Comparison of ENCODE assay signal across 9 cellular contexts in the genomic region with DNA sequence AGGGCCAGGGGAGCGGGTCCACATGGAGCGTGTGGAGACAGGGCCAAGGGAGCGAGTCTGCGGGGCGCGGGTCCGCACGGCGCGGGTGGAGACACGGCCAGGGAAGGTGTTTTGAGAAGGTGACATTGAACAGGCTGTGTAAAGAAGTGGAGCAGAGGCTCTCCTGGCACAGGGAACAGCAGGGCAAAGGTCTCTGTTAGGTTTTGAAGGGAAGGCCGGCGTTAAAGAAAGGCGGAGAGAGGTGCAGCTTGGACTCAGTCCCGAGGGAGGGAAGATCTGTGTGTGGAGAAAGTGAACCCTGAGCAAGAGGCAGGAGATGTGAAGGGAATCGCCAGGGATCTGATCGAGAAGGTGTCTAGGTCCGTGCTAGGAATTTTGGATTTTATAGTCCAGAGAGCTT. TPM values are rescaled to one million over a fixed set of nuclear protein-coding genes. Genes with fewer than 3 reads are reported as not detected.
A peak's percentile ranks its signal among the peaks of the same experiment; 100 is the strongest.
DNase-seq lines count a peak whose midpoint lies in the region; ATAC-seq and TF ChIP-seq lines count a peak whose summit lies in the region.
"Had no signal": no experiment of that assay in that cellular context is flagged by ENCODE, and none has a peak within 500 bp of the region (broad histone marks: within the 10 kb centered on the region; RNA-seq: fewer than 3 reads in every experiment).

No MANE protein-coding gene starts in this region.

- H3K4me3 Mint-ChIP-seq in activated naive CD8-positive, alpha-beta T cell, result peak overlapping the region; percentile 55

- H3K27me3 ChIP-seq in H7 (ENCODE audit: control insufficient read depth, insufficient read depth, low read length) (peaks cover 6% of the 10 kb centered on the region), right lobe of liver (no peaks in the 10 kb centered on the region), esophagus muscularis mucosa (no peaks in the 10 kb centered on the region)
- H3K27me3 ChIP-seq: vagina had no signal

- H3K4me1 Mint-ChIP-seq in activated naive CD8-positive, alpha-beta T cell (ENCODE audit: low read depth), result peaks cover 20% of the 10 kb centered on the region

- peak overlapping the region; percentile 77 for H3K27ac ChIP-seq in 22Rv1
- H3K27ac ChIP-seq in right lobe of liver, result peak overlapping the region in 2 of 3 donors; percentile 34 to 64
- no peak overlapping the region for H3K27ac ChIP-seq in esophagus muscularis mucosa (replicated peaks in 1 of 4)
- H3K27ac ChIP-seq: vagina had no signal

- no peak for TF ChIP-seq CTCF in 22Rv1 (IDR thresholded peaks at IDR 0.05)
- TF ChIP-seq CTCF in right lobe of liver (IDR thresholded peaks at IDR 0.05), result no peak
- TF ChIP-seq CTCF in esophagus muscularis mucosa (IDR thresholded peaks at IDR 0.05), result no peak
- TF ChIP-seq CTCF in GM20000 (IDR thresholded peaks at IDR 0.05; ENCODE audit: extremely low read depth, missing control alignments), result no peak

- TF ChIP-seq EP300 in esophagus muscularis mucosa (IDR thresholded peaks at IDR 0.05), result no peak

- 32% methylated on average over 16 of the region's 18 CpGs for WGBS in right lobe of liver (ENCODE audit: insufficient coverage, low coverage, low lambda C conversion rate, missing lambda C conversion rate)
- 75% methylated on average over 18 of the region's 18 CpGs for WGBS in esophagus muscularis mucosa

- H3K9me3 Mint-ChIP-seq in activated naive CD8-positive, alpha-beta T cell (ENCODE audit: low read depth), result no peaks in the 10 kb centered on the region

- DNase-seq in H7 (no peak), right lobe of liver (peak; percentile 60 to 92 (median 84)), AG20443 (ENCODE audit: low spot score) (no peak), esophagus muscularis mucosa (ENCODE audit: extremely low spot score) (no peak), GM20000 (ENCODE audit: low spot score) (no peak)
- DNase-seq in effector CD4-positive, alpha-beta T cell, result no peak

- TF ChIP-seq POLR2A in right lobe of liver (IDR thresholded peaks at IDR 0.05), result no peak
- TF ChIP-seq POLR2A in esophagus muscularis mucosa (IDR thresholded peaks at IDR 0.05; ENCODE audit: low read depth), result no peak

- H3K36me3 ChIP-seq in H7 (replicated peaks; ENCODE audit: control insufficient read depth, insufficient read depth, low read length) (peaks cover 3% of the 10 kb centered on the region), right lobe of liver (peaks cover 0 to 16% (median 6%) of the 10 kb centered on the region in 4 donors), esophagus muscularis mucosa (peaks cover 0 to 14% (median 2%) of the 10 kb centered on the region in 4 donors)
- H3K36me3 ChIP-seq: vagina had no signal

- intact Hi-C loops in right lobe of liver (cut with DNase I), result no loop called here
- intact Hi-C loops in esophagus muscularis mucosa (cut with DNase I), result no loop called here

- ATAC-seq in right lobe of liver, result peak; percentile 67 to 79 (median 70)

- H3K27me3 Mint-ChIP-seq in activated naive CD8-positive, alpha-beta T cell, result no peaks in the 10 kb centered on the region

- H3K9me3 ChIP-seq in right lobe of liver (no peaks in the 10 kb centered on the region), esophagus muscularis mucosa (no peaks in the 10 kb centered on the region)
- H3K9me3 ChIP-seq: vagina had no signal

- no peak overlapping the region for H3K27ac Mint-ChIP-seq in activated naive CD8-positive, alpha-beta T cell

- peak overlapping the region; percentile 12 for H3K4me3 ChIP-seq in H7 (ENCODE audit: insufficient read depth, low read depth, low read length)
- H3K4me3 ChIP-seq in right lobe of liver, result peak overlapping the region in 2 of 3 donors; percentile 43 to 50
- H3K4me3 ChIP-seq in esophagus muscularis mucosa, result peak overlapping the region in 1 of 4 donors; percentile 22
- H3K4me3 ChIP-seq: vagina had no signal

- H3K4me1 ChIP-seq in right lobe of liver (peaks cover 0 to 19% (median 9%) of the 10 kb centered on the region in 4 donors), esophagus muscularis mucosa (peaks cover 9 to 27% (median 24%) of the 10 kb centered on the region in 4 donors)

- peaks cover 4% of the 10 kb centered on the region for H3K36me3 Mint-ChIP-seq in activated naive CD8-positive, alpha-beta T cell

RNA-seq across cellular contexts. Expression of a gene that starts 1.8 kb away (rescaled TPM):
- 18.0 and 29.9 TPM in 2 replicates for total RNA-seq in H7 (2014; rRNA removed; shearing (Covaris generic))
- total RNA-seq in right lobe of liver, result 100 to 1,000 TPM in 5 of 6 experiments, 10 to 100 TPM in 1; 91.5 to 216 (median 162) TPM
- 10 to 100 TPM; 39.7 to 68.4 (median 55.8) TPM for total RNA-seq in esophagus muscularis mucosa

RNA-seq across cellular contexts. Expression of a gene that starts 2.1 kb away (rescaled TPM):
- total RNA-seq in H7 (2014; rRNA removed; shearing (Covaris generic)), result 54.0 and 55.1 TPM in 2 replicates
- total RNA-seq in right lobe of liver, result 10 to 100 TPM; 13.6 to 34.0 (median 22.7) TPM
- 10 to 100 TPM; 17.2 to 32.4 (median 24.8) TPM for total RNA-seq in esophagus muscularis mucosa

RNA-seq across cellular contexts. Expression of a gene that starts 21.4 kb away (rescaled TPM):
- 125 and 161 TPM in 2 replicates for total RNA-seq in H7 (2014; rRNA removed; shearing (Covaris generic))
- 10 to 100 TPM; 22.7 to 50.7 (median 27.6) TPM for total RNA-seq in right lobe of liver
- 10 to 100 TPM; 19.9 to 37.0 (median 26.9) TPM for total RNA-seq in esophagus muscularis mucosa

Comparison
In these comparisons a context has a peak if more than half of its experiments do, and no peak if none do; other contexts are left out.
1. H3K27ac ChIP-seq: peak in 22Rv1 (single experiment) and right lobe of liver (2 of 3); none in esophagus muscularis mucosa (0 of 4).
2. DNase-seq: peak in right lobe of liver (3 of 3); none in H7 (single experiment), AG20443 (single experiment), esophagus muscularis mucosa (single experiment), GM20000 (single experiment) and effector CD4-positive, alpha-beta T cell (single experiment).